ENCODE assay signal across 24 cellular contexts in the genomic region with DNA sequence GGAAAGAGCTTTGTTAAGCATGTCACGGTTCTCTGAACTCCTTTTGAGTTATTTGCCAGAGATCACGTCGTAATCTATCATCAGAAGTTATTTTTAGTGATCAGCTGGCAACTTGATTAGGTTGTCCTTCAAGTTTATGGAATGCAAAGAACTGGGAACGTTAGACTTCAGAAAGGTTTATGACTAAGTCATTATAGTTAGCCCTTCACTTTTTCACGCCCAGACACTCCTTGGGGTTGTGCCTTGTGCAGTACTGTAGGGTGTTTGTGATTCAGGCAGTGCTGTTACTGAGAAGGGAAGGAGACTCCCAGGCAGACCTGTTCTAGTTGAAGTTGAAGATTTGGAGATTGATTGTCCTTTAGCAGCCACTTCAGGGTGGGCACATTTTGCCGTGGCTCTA. TPM values are rescaled to one million over a fixed set of nuclear protein-coding genes. Genes with fewer than 3 reads are reported as not detected.
A peak's percentile ranks its signal among the peaks of the same experiment; 100 is the strongest.
DNase-seq lines count a peak whose midpoint lies in the region; ATAC-seq, FAIRE-seq and TF ChIP-seq lines count a peak whose summit lies in the region.
"Had no signal": no experiment of that assay in that cellular context is flagged by ENCODE, and none has a peak within 500 bp of the region (broad histone marks: within the 10 kb centered on the region; RNA-seq: fewer than 3 reads in every experiment).

No MANE protein-coding gene starts in this region.

- peak; percentile 94 for FAIRE-seq in bronchial epithelial cell (lab: Jason Lieb, UNC)
- FAIRE-seq: RCC 7860 had no signal

- DNase-seq in Right ventricle myocardium superior (no peak), right atrium auricular region (ENCODE audit: low spot score) (no peak), bronchial epithelial cell (ENCODE audit: low read depth) (peak; percentile 47), myocyte (ENCODE audit: low read depth) (peak; percentile 46), occipital lobe (lab: John Stamatoyannopoulos, UW) (no peak), prostate gland (ENCODE audit: low spot score) (no peak)
- DNase-seq: activated CD4-positive, alpha-beta T cell treated with anti-CD3 and anti-CD28 coated beads for 1 hour; activated gamma-delta T cell; amygdala; CD8-positive, alpha-beta memory T cell; cerebellar nuclear complex; DMS79 treated with DMSO at 0.1 percent for 48 hours; HCEC 1CT; IMR-90; MG63; naive B cell; NCI-H1694; NK-92 treated with Interleukin-12 subunit alpha and Interleukin-12 subunit beta, amount 100 ng/mL, for 24 hours; T-helper 9 cell had no signal

- H3K27me3 ChIP-seq in right atrium auricular region (no peaks in the 10 kb centered on the region), bronchial epithelial cell (ENCODE audit: control insufficient read depth, insufficient read depth, low read length) (no peaks in the 10 kb centered on the region), prostate gland (replicated peaks; ENCODE audit: insufficient read depth) (no peaks in the 10 kb centered on the region)
- H3K27me3 ChIP-seq: esophagus muscularis mucosa, MG63 had no signal

- 31% methylated on average over 6 of the region's 6 CpGs for WGBS in prostate gland

- H3K9me3 ChIP-seq in right atrium auricular region (no peaks in the 10 kb centered on the region), prostate gland (no peaks in the 10 kb centered on the region)
- H3K9me3 ChIP-seq: esophagus muscularis mucosa, MG63 had no signal

- H3K36me3 ChIP-seq in right atrium auricular region (peaks cover 48% of the 10 kb centered on the region), bronchial epithelial cell (ENCODE audit: control insufficient read depth, insufficient read depth, low read length) (peaks cover 11% of the 10 kb centered on the region), prostate gland (no peaks in the 10 kb centered on the region)

- no peak for TF ChIP-seq POLR2A in prostate gland (IDR thresholded peaks at IDR 0.05)

- H3K4me1 ChIP-seq in right atrium auricular region (peaks cover 0 to 4% of the 10 kb centered on the region in 2 donors), prostate gland (replicated peaks) (no peaks in the 10 kb centered on the region)

- peak; percentile 59 for ATAC-seq in Right ventricle myocardium superior (ENCODE audit: poor library complexity)
- ATAC-seq in GM18519 (IDR thresholded peaks at IDR 0.05; ENCODE audit: low FRiP score, unreplicated experiment) = no peak
- ATAC-seq: SK-N-SH treated with all-trans-retinoic acid at 6 μM for 48 hours had no signal

- intact Hi-C loops in Right ventricle myocardium superior (cut with DNase I) = no loop called here
- intact Hi-C loops in prostate gland (cut with DNase I) = no loop called here

- H3K4me3 ChIP-seq in right atrium auricular region (no peak overlapping the region), bronchial epithelial cell (ENCODE audit: low read depth, low read length) (no peak overlapping the region), prostate gland (no peak overlapping the region)
- H3K4me3 ChIP-seq: esophagus muscularis mucosa, MG63 had no signal

- no peak overlapping the region for H3K27ac ChIP-seq in right atrium auricular region
- H3K27ac ChIP-seq in prostate gland = no peak overlapping the region
- H3K27ac ChIP-seq: esophagus muscularis mucosa, HL-60 had no signal

- TF ChIP-seq CTCF in right atrium auricular region (IDR thresholded peaks at IDR 0.05) (no peak), bronchial epithelial cell (IDR thresholded peaks at IDR 0.05; ENCODE audit: insufficient read depth, low read length, severe bottlenecking) (no peak), prostate gland (IDR thresholded peaks at IDR 0.05) (no peak)

RNA-seq across cellular contexts. Expression of a gene that starts 26.7 kb away (rescaled TPM):
- total RNA-seq in Right ventricle myocardium superior = 25.4 TPM
- 10 to 100 TPM; 24.7 to 29.3 TPM for total RNA-seq in right atrium auricular region
- total RNA-seq in bronchial epithelial cell = 10.0 and 10.9 TPM in 2 replicates
- 15.9 and 17.6 TPM in 2 replicates for total RNA-seq in myocyte
- 13.2 TPM for polyA plus RNA-seq in myocyte (2012)
- total RNA-seq in occipital lobe = 33.4 TPM
- 10 to 100 TPM; 32.4 to 32.9 TPM for total RNA-seq in prostate gland

Comparison
In these comparisons a context has a peak if more than half of its experiments do, and no peak if none do; other contexts are left out.
1. DNase-seq: peak in bronchial epithelial cell (single experiment) and myocyte (single experiment); none in Right ventricle myocardium superior (single experiment), right atrium auricular region (single experiment), occipital lobe (single experiment) and prostate gland (single experiment).